1 cellular context compared by ENCODE assay signal in genomic region chr10:99927719-99928280, GRCh38.
TF ChIP-seq lines count a peak whose summit lies in the region.

No MANE protein-coding gene starts in this region.

TF ChIP-seq in HepG2, 621 proteins besides CTCF, POLR2A, EP300 and RAD21 (continued from another document):
- no peak for TF ChIP-seq HNF1A (IDR thresholded peaks at IDR 0.05; ENCODE audit: low read depth)
- no peak for TF ChIP-seq HNF1A (CRISPR knock-in tag; IDR thresholded peaks at IDR 0.05; ENCODE audit: borderline replicate concordance)
- TF ChIP-seq HMGXB4 (CRISPR knock-in tag; IDR thresholded peaks at IDR 0.05; ENCODE audit: borderline replicate concordance in 1 of 2, low read depth in 1 of 2): no peak
- 0 out of 2 replicates have a peak, but pooled peaks have one; percentile 8 for TF ChIP-seq KLF12 (CRISPR knock-in tag; IDR thresholded peaks at IDR 0.05; ENCODE audit: borderline replicate concordance)
- TF ChIP-seq PAXIP1 (CRISPR knock-in tag; conservative IDR thresholded peaks at IDR 0.05): peak; percentile 87
- TF ChIP-seq PITX1 (CRISPR knock-in tag; IDR thresholded peaks at IDR 0.05): peak; percentile 35; the same call in 1 of the 2 replicates
- TF ChIP-seq CEBPG (CRISPR knock-in tag; IDR thresholded peaks at IDR 0.05): peak; percentile 73
- TF ChIP-seq KAT8 (CRISPR knock-in tag; IDR thresholded peaks at IDR 0.05): peak; percentile 58; the same call in 1 of the 2 replicates
- no peak for TF ChIP-seq FOXP1 (IDR thresholded peaks at IDR 0.05)
- TF ChIP-seq FOXP1 (CRISPR knock-in tag; IDR thresholded peaks at IDR 0.05): peak; percentile 87
- TF ChIP-seq HIVEP1 (CRISPR knock-in tag; IDR thresholded peaks at IDR 0.05): no peak
- peak; percentile 42; the same call in 1 of the 2 replicates for TF ChIP-seq NR2C2 (CRISPR knock-in tag; IDR thresholded peaks at IDR 0.05; ENCODE audit: borderline replicate concordance)
- TF ChIP-seq SOX5 (CRISPR knock-in tag; IDR thresholded peaks at IDR 0.05; ENCODE audit: borderline replicate concordance): peak; percentile 86
- peak; percentile 55; the same call in 1 of the 2 replicates for TF ChIP-seq ZGPAT (CRISPR knock-in tag; IDR thresholded peaks at IDR 0.05)
- TF ChIP-seq ATF4 (CRISPR knock-in tag; IDR thresholded peaks at IDR 0.05): peak in 1 of 2 experiments; percentile 50; a peak in 1 of 4 replicates
- TF ChIP-seq ZNF841 (CRISPR knock-in tag; IDR thresholded peaks at IDR 0.05; ENCODE audit: borderline replicate concordance): no peak
- TF ChIP-seq ZMAT5 (CRISPR knock-in tag; IDR thresholded peaks at IDR 0.05; ENCODE audit: borderline replicate concordance, low read depth): no peak
- TF ChIP-seq FOXJ3 (CRISPR knock-in tag; IDR thresholded peaks at IDR 0.05; ENCODE audit: borderline replicate concordance): peak; percentile 59; the same call in 1 of the 2 replicates
- TF ChIP-seq ZNF543 (CRISPR knock-in tag; IDR thresholded peaks at IDR 0.05): no peak
- TF ChIP-seq CEBPB (IDR thresholded peaks at IDR 0.05; ENCODE audit: borderline replicate concordance, low read depth, low read length): peak; percentile 57; the same call in 1 of the 2 replicates
- TF ChIP-seq ASH2L (IDR thresholded peaks at IDR 0.05; ENCODE audit: insufficient read length, low read depth, low read length): peak; percentile 45
- TF ChIP-seq ZNF30 (CRISPR knock-in tag; IDR thresholded peaks at IDR 0.05): no peak
- peak; percentile 36; the same call in 1 of the 2 replicates for TF ChIP-seq HDAC2 (CRISPR knock-in tag; IDR thresholded peaks at IDR 0.05)
- peak; percentile 58; the same call in 1 of the 2 replicates for TF ChIP-seq ARID3A (IDR thresholded peaks at IDR 0.05; ENCODE audit: low read depth, low read length)
- TF ChIP-seq REPIN1 (CRISPR knock-in tag; IDR thresholded peaks at IDR 0.05; ENCODE audit: borderline replicate concordance, low read depth): no peak
- peak; percentile 86 for TF ChIP-seq GATAD2A (CRISPR knock-in tag; IDR thresholded peaks at IDR 0.05)
- TF ChIP-seq NFRKB (IDR thresholded peaks at IDR 0.05): no peak
- no peak for TF ChIP-seq ZNF282 (IDR thresholded peaks at IDR 0.05; ENCODE audit: partially characterized antibody)
- TF ChIP-seq ISL2 (CRISPR knock-in tag; IDR thresholded peaks at IDR 0.05): peak; percentile 39; the same call in 1 of the 2 replicates
- TF ChIP-seq KDM6A (CRISPR knock-in tag; IDR thresholded peaks at IDR 0.05; ENCODE audit: low read depth): peak; percentile 62; the same call in 1 of the 2 replicates
- TF ChIP-seq ZBTB10 (CRISPR knock-in tag; IDR thresholded peaks at IDR 0.05; ENCODE audit: borderline replicate concordance): no peak
- TF ChIP-seq SOX13 (IDR thresholded peaks at IDR 0.05): peak; percentile 64; the same call in 1 of the 2 replicates
- peak in 1 of 2 experiments; percentile 90; a peak in 2 of 4 replicates for TF ChIP-seq SOX13 (CRISPR knock-in tag; conservative IDR thresholded peaks at IDR 0.05 in 1 of 2, IDR thresholded peaks at IDR 0.05 in 1 of 2)
